ENCODE assay signal across 1 cellular context in genomic region chr18:7173216-7173615, GRCh38.
TF ChIP-seq lines count a peak whose summit lies in the region.

No MANE protein-coding gene starts in this region.

TF ChIP-seq in HepG2, 621 proteins besides CTCF, POLR2A, EP300 and RAD21:
- TF ChIP-seq ZNF30 (CRISPR knock-in tag; IDR thresholded peaks at IDR 0.05): no peak
- no peak for TF ChIP-seq ISL2 (CRISPR knock-in tag; IDR thresholded peaks at IDR 0.05)
- no peak for TF ChIP-seq MAFK (conservative IDR thresholded peaks at IDR 0.05 in 1 of 2, IDR thresholded peaks at IDR 0.05 in 1 of 2; ENCODE audit: low read length in 2 of 2)
- no peak for TF ChIP-seq ZNF549 (CRISPR knock-in tag; IDR thresholded peaks at IDR 0.05)
- TF ChIP-seq CBFB (CRISPR knock-in tag; IDR thresholded peaks at IDR 0.05): no peak
- no peak for TF ChIP-seq HOXA3 (CRISPR knock-in tag; IDR thresholded peaks at IDR 0.05)
- TF ChIP-seq ZBTB21 (CRISPR knock-in tag; IDR thresholded peaks at IDR 0.05): no peak
- no peak for TF ChIP-seq ZMYM2 (CRISPR knock-in tag; IDR thresholded peaks at IDR 0.05)
- no peak for TF ChIP-seq ZNF24 (IDR thresholded peaks at IDR 0.05)
- TF ChIP-seq FUBP1 (CRISPR knock-in tag; IDR thresholded peaks at IDR 0.05; ENCODE audit: borderline replicate concordance): no peak
- TF ChIP-seq KLF12 (CRISPR knock-in tag; IDR thresholded peaks at IDR 0.05; ENCODE audit: borderline replicate concordance): no peak
- TF ChIP-seq CEBPB (IDR thresholded peaks at IDR 0.05; ENCODE audit: borderline replicate concordance, low read depth, low read length): no peak
- no peak for TF ChIP-seq TEAD3 (CRISPR knock-in tag; optimal IDR thresholded peaks at IDR 0.05; ENCODE audit: borderline replicate concordance)
- no peak for TF ChIP-seq ZNF180 (CRISPR knock-in tag; IDR thresholded peaks at IDR 0.05; ENCODE audit: borderline replicate concordance, low read depth)
TF ChIP-seq in HepG2: peak in this region for 0.
